Comparison of ENCODE assay signal across 8 cellular contexts in genomic region chr9:98410185-98410697, GRCh38.
DNase-seq lines count a peak whose midpoint lies in the region; ATAC-seq and TF ChIP-seq lines count a peak whose summit lies in the region.

No MANE protein-coding gene starts in this region.

- H3K4me1 Mint-ChIP-seq in brain = peaks cover 12% of the 10 kb centered on the region
- peaks cover 3% of the 10 kb centered on the region for H3K4me1 Mint-ChIP-seq in activated naive CD8-positive, alpha-beta T cell treated with anti-CD3 and anti-CD28 coated beads for 36 hours

- DNase-seq in A673 (ENCODE audit: low spot score) = peak; percentile 60
- DNase-seq in KBM-7 = peak; percentile 37
- DNase-seq in kidney epithelial cell (ENCODE audit: low read depth) = no peak
- DNase-seq in LoVo (ENCODE audit: low spot score) = no peak
- DNase-seq in SHP77 (lab: John Stamatoyannopoulos, UW) = no peak
- DNase-seq in activated naive CD8-positive, alpha-beta T cell treated with anti-CD3 and anti-CD28 coated beads for 36 hours = no peak

- WGBS in gastroesophageal sphincter (ENCODE audit: low coverage in 1 of 2), 2 donors = 14 to 34% methylated on average over 5 to 8 of the region's 8 CpGs

- peak overlapping the region in 3 of 5 experiments; percentile 13 to 85 (median 52) for H3K27ac Mint-ChIP-seq in brain
- H3K27ac Mint-ChIP-seq in activated naive CD8-positive, alpha-beta T cell treated with anti-CD3 and anti-CD28 coated beads for 36 hours = no peak overlapping the region

- H3K27me3 ChIP-seq in A673 (replicated peaks; ENCODE audit: insufficient read depth, low read depth, low read length, poor library complexity) = peaks cover 25% of the 10 kb centered on the region
- H3K27me3 ChIP-seq in kidney epithelial cell (ENCODE audit: control insufficient read depth, insufficient read depth, low read length) = no peaks in the 10 kb centered on the region
- no peaks in the 10 kb centered on the region for H3K27me3 ChIP-seq in gastroesophageal sphincter

- H3K36me3 Mint-ChIP-seq in brain = no peaks in the 10 kb centered on the region
- H3K36me3 Mint-ChIP-seq in activated naive CD8-positive, alpha-beta T cell treated with anti-CD3 and anti-CD28 coated beads for 36 hours = no peaks in the 10 kb centered on the region

- H3K4me1 ChIP-seq in A673 (ENCODE audit: insufficient read depth, low read length, poor library complexity, severe bottlenecking) (no peaks in the 10 kb centered on the region), gastroesophageal sphincter (peaks cover 0 to 7% (median 0%) of the 10 kb centered on the region in 3 donors)

- TF ChIP-seq CTCF in A673 (conservative IDR thresholded peaks at IDR 0.05; ENCODE audit: low read depth, low read length) = no peak
- peak; percentile 23 to 65 for TF ChIP-seq CTCF in brain (conservative IDR thresholded peaks at IDR 0.05)
- peak; percentile 26 for TF ChIP-seq CTCF in kidney epithelial cell (IDR thresholded peaks at IDR 0.05; ENCODE audit: insufficient read depth, low read length, poor library complexity, severe bottlenecking)
- peak in 2 of 4 experiments; percentile 6 to 41 for TF ChIP-seq CTCF in gastroesophageal sphincter (IDR thresholded peaks at IDR 0.05)

- peaks cover 0 to 6% (median 0%) of the 10 kb centered on the region in 5 experiments for H3K9me3 Mint-ChIP-seq in brain
- no peaks in the 10 kb centered on the region for H3K9me3 Mint-ChIP-seq in activated naive CD8-positive, alpha-beta T cell treated with anti-CD3 and anti-CD28 coated beads for 36 hours

- H3K4me3 ChIP-seq in A673 (ENCODE audit: low read depth, low read length, poor library complexity, severe bottlenecking) = no peak overlapping the region
- no peak overlapping the region for H3K4me3 ChIP-seq in kidney epithelial cell (ENCODE audit: low read depth, low read length)
- H3K4me3 ChIP-seq in gastroesophageal sphincter = no peak overlapping the region

- H3K27me3 Mint-ChIP-seq in brain = peaks cover 3% of the 10 kb centered on the region
- H3K27me3 Mint-ChIP-seq in activated naive CD8-positive, alpha-beta T cell treated with anti-CD3 and anti-CD28 coated beads for 36 hours = peaks cover 3% of the 10 kb centered on the region

- H3K9me3 ChIP-seq in A673 (ENCODE audit: low read depth, low read length, poor library complexity, severe bottlenecking) (no peaks in the 10 kb centered on the region), gastroesophageal sphincter (no peaks in the 10 kb centered on the region)

- no peak for TF ChIP-seq EP300 in gastroesophageal sphincter (IDR thresholded peaks at IDR 0.05)

- H3K36me3 ChIP-seq in A673 (ENCODE audit: insufficient read depth, low read length, poor library complexity, severe bottlenecking) = no peaks in the 10 kb centered on the region
- H3K36me3 ChIP-seq in kidney epithelial cell (ENCODE audit: control insufficient read depth, insufficient read depth, low read length) = no peaks in the 10 kb centered on the region
- H3K36me3 ChIP-seq in gastroesophageal sphincter = no peaks in the 10 kb centered on the region

- H3K27ac ChIP-seq in A673 (ENCODE audit: low read depth, low read length, poor library complexity, severe bottlenecking) (no peak overlapping the region), gastroesophageal sphincter (no peak overlapping the region)

- CTCF ChIA-PET in A673 (lab: Charles Lee) = interaction anchor here (0.5 to 0.6 kb wide), 2 partner anchors 126 to 205 kb away, joined by 4 to 5 read pairs; no protein-coding TSS in a partner anchor

- in situ Hi-C loops in KBM-7 (cut with MboI; ENCODE audit: low pct_unique_long_range_greater_than_20kb, low sequenced_read_pairs) = no loop called here

- ATAC-seq in gastroesophageal sphincter = no peak

- BruUV-seq in A673 (replicated peaks; lab: Mats Ljungman, UMichigan) = no TSS peak

- POLR2A ChIA-PET in A673 (lab: Charles Lee; ENCODE audit: low non-redundant PET) = no interaction called here

- peak overlapping the region in 2 of 5 experiments; percentile 23 to 48 for H3K4me3 Mint-ChIP-seq in brain
- H3K4me3 Mint-ChIP-seq in activated naive CD8-positive, alpha-beta T cell treated with anti-CD3 and anti-CD28 coated beads for 36 hours = no peak overlapping the region

- intact Hi-C loops in A673 (cut with micrococcal nuclease; ENCODE audit: unreplicated experiment) = no loop called here

- TF ChIP-seq POLR2A in gastroesophageal sphincter (IDR thresholded peaks at IDR 0.05) = no peak

Comparison
In these comparisons a context has a peak if more than half of its experiments do, and no peak if none do; other contexts are left out.
1. DNase-seq: peak in A673 (single experiment) and KBM-7 (single experiment); none in kidney epithelial cell (single experiment), LoVo (single experiment), SHP77 (0 of 2) and activated naive CD8-positive, alpha-beta T cell treated with anti-CD3 and anti-CD28 coated beads for 36 hours (single experiment).